Comparison of ENCODE assay signal across 15 cellular contexts in the genomic region with DNA sequence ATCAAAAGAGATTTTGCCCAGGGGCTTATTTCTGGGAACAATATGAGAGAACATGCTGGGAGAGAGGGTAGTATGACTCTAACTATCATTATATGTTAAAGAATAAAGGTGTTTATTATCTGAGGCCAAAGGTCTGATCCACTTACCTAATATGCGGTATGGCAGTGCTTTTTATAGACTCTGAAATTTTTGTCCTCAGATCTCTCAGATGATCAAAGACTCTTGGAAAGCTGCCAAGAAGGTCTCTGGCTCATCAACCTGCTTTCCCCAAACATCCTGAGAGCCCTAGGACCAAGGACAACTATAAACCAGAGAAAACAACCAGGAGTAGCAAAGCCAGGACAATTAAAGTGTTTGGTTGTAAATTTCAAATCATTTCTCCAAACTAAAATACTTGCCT.
DNase-seq lines count a peak whose midpoint lies in the region; ATAC-seq and TF ChIP-seq lines count a peak whose summit lies in the region.
"Had no signal": no experiment of that assay in that cellular context is flagged by ENCODE, and none has a peak within 500 bp of the region (broad histone marks: within the 10 kb centered on the region; RNA-seq: fewer than 3 reads in every experiment).

No MANE protein-coding gene starts in this region.

- POLR2A ChIA-PET in A673 (lab: Charles Lee; ENCODE audit: low non-redundant PET) = no interaction called here

- no peak overlapping the region for H3K27ac Mint-ChIP-seq in activated naive CD8-positive, alpha-beta T cell treated with anti-CD3 and anti-CD28 coated beads for 36 hours
- H3K27ac Mint-ChIP-seq: activated naive CD8-positive, alpha-beta T cell treated with anti-CD3 and anti-CD28 coated beads, Interleukin-2, amount 10 ng/mL, durations not matched to agents 7 days and 5 days had no signal

- no peaks in the 10 kb centered on the region for H3K36me3 ChIP-seq in A673 (ENCODE audit: insufficient read depth, low read length, poor library complexity, severe bottlenecking)
- H3K36me3 ChIP-seq: BLaER1 treated with 17β-estradiol and CSF1 and Interleukin-3, amounts not matched to agents 10 nM and 100 nM; SJSA1 had no signal

- no peaks in the 10 kb centered on the region for H3K9me3 ChIP-seq in A673 (ENCODE audit: low read depth, low read length, poor library complexity, severe bottlenecking)
- H3K9me3 ChIP-seq: BLaER1 treated with 17β-estradiol and CSF1 and Interleukin-3, amounts not matched to agents 10 nM and 100 nM; SJSA1 had no signal

- H3K27me3 Mint-ChIP-seq in activated naive CD8-positive, alpha-beta T cell treated with anti-CD3 and anti-CD28 coated beads for 36 hours = no peaks in the 10 kb centered on the region
- H3K27me3 Mint-ChIP-seq: activated naive CD8-positive, alpha-beta T cell treated with anti-CD3 and anti-CD28 coated beads, Interleukin-2, amount 10 ng/mL, durations not matched to agents 7 days and 5 days had no signal

- H3K27ac ChIP-seq in A673 (ENCODE audit: low read depth, low read length, poor library complexity, severe bottlenecking) = no peak overlapping the region
- H3K27ac ChIP-seq: BLaER1 treated with 17β-estradiol and CSF1 and Interleukin-3, amounts not matched to agents 10 nM and 100 nM; coronary artery; SJSA1; skin epidermis had no signal

- H3K4me1 ChIP-seq in A673 (ENCODE audit: insufficient read depth, low read length, poor library complexity, severe bottlenecking) = no peaks in the 10 kb centered on the region
- H3K4me1 ChIP-seq: BLaER1 treated with 17β-estradiol and CSF1 and Interleukin-3, amounts not matched to agents 10 nM and 100 nM; SJSA1 had no signal

- H3K4me1 Mint-ChIP-seq in activated naive CD8-positive, alpha-beta T cell treated with anti-CD3 and anti-CD28 coated beads for 36 hours = peaks cover 17% of the 10 kb centered on the region

- no peaks in the 10 kb centered on the region for H3K36me3 Mint-ChIP-seq in activated naive CD8-positive, alpha-beta T cell treated with anti-CD3 and anti-CD28 coated beads for 36 hours
- H3K36me3 Mint-ChIP-seq: activated naive CD8-positive, alpha-beta T cell treated with anti-CD3 and anti-CD28 coated beads, Interleukin-2, amount 10 ng/mL, durations not matched to agents 7 days and 5 days had no signal

- peaks cover 3% of the 10 kb centered on the region for H3K9me3 Mint-ChIP-seq in activated naive CD8-positive, alpha-beta T cell treated with anti-CD3 and anti-CD28 coated beads for 36 hours

- ATAC-seq in left colon = peak; percentile 88

- TF ChIP-seq CTCF in A673 (conservative IDR thresholded peaks at IDR 0.05; ENCODE audit: low read depth, low read length) = no peak

- no peak overlapping the region for H3K4me3 Mint-ChIP-seq in activated naive CD8-positive, alpha-beta T cell treated with anti-CD3 and anti-CD28 coated beads for 36 hours
- H3K4me3 Mint-ChIP-seq: activated naive CD8-positive, alpha-beta T cell treated with anti-CD3 and anti-CD28 coated beads, Interleukin-2, amount 10 ng/mL, durations not matched to agents 7 days and 5 days had no signal

- no TSS peak for BruUV-seq in A673 (replicated peaks; lab: Mats Ljungman, UMichigan)

- intact Hi-C loops in left colon (cut with DNase I, micrococcal nuclease) (no loop called here), head of caudate nucleus (cut with DNase I) (no loop called here), A673 (cut with micrococcal nuclease; ENCODE audit: unreplicated experiment) (loop anchor here (10.0 kb wide), 1 partner anchor 260 kb away; a partner anchor contains a TSS)

- no peak overlapping the region for H3K4me3 ChIP-seq in A673 (ENCODE audit: low read depth, low read length, poor library complexity, severe bottlenecking)
- H3K4me3 ChIP-seq: BLaER1 treated with 17β-estradiol and CSF1 and Interleukin-3, amounts not matched to agents 10 nM and 100 nM; coronary artery; SJSA1; skin epidermis had no signal

- DNase-seq in ELR (ENCODE audit: low read depth) = peak; percentile 11
- DNase-seq in NCI-H1105 treated with DMSO at 0.1 percent for 48 hours (lab: John Stamatoyannopoulos, UW) = peak; percentile 89
- peak; percentile 43 for DNase-seq in SHP77 treated with DMSO at 0.1 percent for 48 hours (lab: John Stamatoyannopoulos, UW)
- peak in 1 of 2 donors; percentile 6 for DNase-seq in left colon
- DNase-seq in head of caudate nucleus = no peak
- no peak for DNase-seq in nucleus accumbens (lab: John Stamatoyannopoulos, UW)
- DNase-seq in activated naive CD8-positive, alpha-beta T cell treated with anti-CD3 and anti-CD28 coated beads for 36 hours = no peak
- DNase-seq in A673 (ENCODE audit: low spot score) = no peak
- DNase-seq: activated naive CD8-positive, alpha-beta T cell treated with anti-CD3 and anti-CD28 coated beads, Interleukin-2, amount 10 ng/mL, durations not matched to agents 7 days and 5 days; GOT3; Kasumi-1 had no signal

- CTCF ChIA-PET in A673 (lab: Charles Lee) = no interaction called here

- H3K27me3 ChIP-seq in A673 (replicated peaks; ENCODE audit: insufficient read depth, low read depth, low read length, poor library complexity) = peaks cover 8% of the 10 kb centered on the region
- H3K27me3 ChIP-seq: BLaER1 treated with 17β-estradiol and CSF1 and Interleukin-3, amounts not matched to agents 10 nM and 100 nM; SJSA1 had no signal

Comparison
In these comparisons a context has a peak if more than half of its experiments do, and no peak if none do; other contexts are left out.
1. DNase-seq: peak in ELR (single experiment), NCI-H1105 treated with DMSO at 0.1 percent for 48 hours (single experiment) and SHP77 treated with DMSO at 0.1 percent for 48 hours (single experiment); none in head of caudate nucleus (0 of 42), nucleus accumbens (0 of 56), activated naive CD8-positive, alpha-beta T cell treated with anti-CD3 and anti-CD28 coated beads for 36 hours (single experiment) and A673 (single experiment).